3 cellular contexts compared by ENCODE assay signal in genomic region chr12:10688042-10688441, GRCh38.
"Had no signal": no experiment of that assay in that cellular context is flagged by ENCODE, and none has a peak within 500 bp of the region (broad histone marks: within the 10 kb centered on the region; RNA-seq: fewer than 3 reads in every experiment).

No MANE protein-coding gene starts in this region.

- DNase-seq: GDM1, GF-D8 had no signal

- H3K4me3 ChIP-seq: GM12878 had no signal
